ENCODE assay signal across 11 cellular contexts in genomic region chr2:138779451-138780440, GRCh38. TPM values are rescaled to one million over a fixed set of nuclear protein-coding genes. Genes with fewer than 3 reads are reported as not detected.
DNase-seq lines count a peak whose midpoint lies in the region; ATAC-seq and TF ChIP-seq lines count a peak whose summit lies in the region.
"Had no signal": no experiment of that assay in that cellular context is flagged by ENCODE, and none has a peak within 500 bp of the region (broad histone marks: within the 10 kb centered on the region; RNA-seq: fewer than 3 reads in every experiment).

TSS of gene NXPH2 (minus strand) at chr2:138780390. CDS start at chr2:138780241, 149 bp downstream.

- POLR2A ChIA-PET in activated CD4-positive, alpha-beta memory T cell treated with anti-CD3 and anti-CD28 coated beads for 36 hours (lab: Charles Lee): no interaction called here
- POLR2A ChIA-PET in CD8-positive, alpha-beta memory T cell (lab: Charles Lee): no interaction called here

- H3K27ac Mint-ChIP-seq in activated CD4-positive, alpha-beta memory T cell treated with anti-CD3 and anti-CD28 coated beads for 36 hours: no peak within 1 kb of the TSS
- no peak within 1 kb of the TSS for H3K27ac Mint-ChIP-seq in CD8-positive, alpha-beta memory T cell
- H3K27ac Mint-ChIP-seq: memory B cell had no signal

- peak within 1 kb of the TSS; percentile 6 for H3K4me3 ChIP-seq in brain microvascular endothelial cell (ENCODE audit: low read depth, low read length)
- H3K4me3 ChIP-seq in left lung: peak within 1 kb of the TSS in 1 of 2 donors; percentile 9
- no peak within 1 kb of the TSS for H3K4me3 ChIP-seq in CD8-positive, alpha-beta memory T cell (ENCODE audit: low read length)

- peaks cover 3% of the 10 kb centered on the region for H3K4me1 Mint-ChIP-seq in activated CD4-positive, alpha-beta memory T cell treated with anti-CD3 and anti-CD28 coated beads for 36 hours (ENCODE audit: low read depth)
- H3K4me1 Mint-ChIP-seq in CD8-positive, alpha-beta memory T cell: no peaks in the 10 kb centered on the region

- H3K4me1 ChIP-seq in left lung: peaks cover 7 to 9% of the 10 kb centered on the region in 2 donors
- H3K4me1 ChIP-seq in CD8-positive, alpha-beta memory T cell (ENCODE audit: insufficient read depth, low read length): no peaks in the 10 kb centered on the region

- in situ Hi-C loops in brain microvascular endothelial cell (cut with HindIII; ENCODE audit: low pct_ligation_motif_present, low sequenced_read_pairs): no loop called here

- intact Hi-C loops in left lung (cut with DNase I): no loop called here
- intact Hi-C loops in activated CD4-positive, alpha-beta memory T cell treated with anti-CD3 and anti-CD28 coated beads for 36 hours (cut with micrococcal nuclease): loop anchor here (10.0 kb wide), 1 partner anchor 305 kb away; no protein-coding TSS in a partner anchor

- H3K36me3 ChIP-seq in brain microvascular endothelial cell (replicated peaks): no peaks in the 10 kb centered on the region
- H3K36me3 ChIP-seq in left lung: no peaks in the 10 kb centered on the region
- no peaks in the 10 kb centered on the region for H3K36me3 ChIP-seq in CD8-positive, alpha-beta memory T cell (ENCODE audit: insufficient read depth, low read length)
- H3K36me3 ChIP-seq: adrenal gland had no signal

- H3K27ac ChIP-seq in brain microvascular endothelial cell (no peak within 1 kb of the TSS), left lung (no peak within 1 kb of the TSS), temporal lobe (ENCODE audit: low read depth, low read length) (no peak within 1 kb of the TSS)
- H3K27ac ChIP-seq in CD8-positive, alpha-beta memory T cell (ENCODE audit: low read depth, low read length): no peak within 1 kb of the TSS
- H3K27ac ChIP-seq: adrenal gland had no signal

- CTCF ChIA-PET in activated CD4-positive, alpha-beta memory T cell treated with anti-CD3 and anti-CD28 coated beads for 36 hours (lab: Charles Lee): no interaction called here
- CTCF ChIA-PET in CD8-positive, alpha-beta memory T cell (lab: Charles Lee): no interaction called here

- H3K9me3 ChIP-seq in left lung: no peaks in the 10 kb centered on the region
- H3K9me3 ChIP-seq in CD8-positive, alpha-beta memory T cell (ENCODE audit: low read length): no peaks in the 10 kb centered on the region
- H3K9me3 ChIP-seq: adrenal gland had no signal

- no peaks in the 10 kb centered on the region for H3K36me3 Mint-ChIP-seq in activated CD4-positive, alpha-beta memory T cell treated with anti-CD3 and anti-CD28 coated beads for 36 hours
- no peaks in the 10 kb centered on the region for H3K36me3 Mint-ChIP-seq in CD8-positive, alpha-beta memory T cell
- H3K36me3 Mint-ChIP-seq: memory B cell had no signal

- no peak for TF ChIP-seq CTCF in brain microvascular endothelial cell (IDR thresholded peaks at IDR 0.05; ENCODE audit: low read depth, low read length, missing control alignments)
- no peak for TF ChIP-seq CTCF in left lung (IDR thresholded peaks at IDR 0.05)

- DNase-seq in DMS79 treated with DMSO at 0.1 percent for 48 hours (lab: John Stamatoyannopoulos, UW) (peak; percentile 54), DMS79 (lab: John Stamatoyannopoulos, UW) (no peak), brain microvascular endothelial cell (no peak), left lung (peak in 1 of 2 donors; percentile 60)
- DNase-seq in activated CD4-positive, alpha-beta memory T cell treated with anti-CD3 and anti-CD28 coated beads for 36 hours: no peak
- no peak for DNase-seq in CD8-positive, alpha-beta memory T cell
- DNase-seq: adrenal gland had no signal

- no peaks in the 10 kb centered on the region for H3K9me3 Mint-ChIP-seq in activated CD4-positive, alpha-beta memory T cell treated with anti-CD3 and anti-CD28 coated beads for 36 hours
- peaks cover 0 to 2% (median 0%) of the 10 kb centered on the region in 5 donors for H3K9me3 Mint-ChIP-seq in CD8-positive, alpha-beta memory T cell
- H3K9me3 Mint-ChIP-seq: memory B cell had no signal

- ATAC-seq in left lung (peak; percentile 35), HG02973 (IDR thresholded peaks at IDR 0.05; ENCODE audit: unreplicated experiment) (no peak)

- H3K27me3 Mint-ChIP-seq in activated CD4-positive, alpha-beta memory T cell treated with anti-CD3 and anti-CD28 coated beads for 36 hours: peaks cover 32% of the 10 kb centered on the region
- H3K27me3 Mint-ChIP-seq in CD8-positive, alpha-beta memory T cell: peaks cover 21 to 37% of the 10 kb centered on the region in 2 donors

- no peak within 1 kb of the TSS for H3K4me3 Mint-ChIP-seq in activated CD4-positive, alpha-beta memory T cell treated with anti-CD3 and anti-CD28 coated beads for 36 hours
- no peak within 1 kb of the TSS for H3K4me3 Mint-ChIP-seq in CD8-positive, alpha-beta memory T cell
- H3K4me3 Mint-ChIP-seq: memory B cell had no signal

- H3K27me3 ChIP-seq in brain microvascular endothelial cell (replicated peaks) (peaks cover 38% of the 10 kb centered on the region), left lung (peaks cover 60 to 77% of the 10 kb centered on the region in 2 donors)
- no peaks in the 10 kb centered on the region for H3K27me3 ChIP-seq in CD8-positive, alpha-beta memory T cell (ENCODE audit: insufficient read depth, low read length, poor library complexity, severe bottlenecking)

RNA-seq across cellular contexts. Expression of gene NXPH2, which starts in this region (rescaled TPM):
- total RNA-seq in left lung: not detected
- 17.2 TPM for total RNA-seq in temporal lobe
- not detected for total RNA-seq in activated CD4-positive, alpha-beta memory T cell treated with anti-CD3 and anti-CD28 coated beads for 36 hours
- not detected for total RNA-seq in CD8-positive, alpha-beta memory T cell
- not detected for polyA plus RNA-seq in CD8-positive, alpha-beta memory T cell
- total RNA-seq: adrenal gland had no signal
- polyA plus RNA-seq: adrenal gland, AG04450 had no signal

Comparison
In these comparisons a context has a peak if more than half of its experiments do, and no peak if none do; other contexts are left out.
1. RNA of gene NXPH2 (total RNA-seq): 17.2 TPM in temporal lobe (single experiment); not detected in left lung, not detected in activated CD4-positive, alpha-beta memory T cell treated with anti-CD3 and anti-CD28 coated beads for 36 hours and not detected in CD8-positive, alpha-beta memory T cell; every median in the first group is over 10 times any median in the second.
2. Peak in ATAC-seq in left lung; RNA of the gene not detected or under 1 TPM.